8 cellular contexts compared by ENCODE assay signal in the genomic region with DNA sequence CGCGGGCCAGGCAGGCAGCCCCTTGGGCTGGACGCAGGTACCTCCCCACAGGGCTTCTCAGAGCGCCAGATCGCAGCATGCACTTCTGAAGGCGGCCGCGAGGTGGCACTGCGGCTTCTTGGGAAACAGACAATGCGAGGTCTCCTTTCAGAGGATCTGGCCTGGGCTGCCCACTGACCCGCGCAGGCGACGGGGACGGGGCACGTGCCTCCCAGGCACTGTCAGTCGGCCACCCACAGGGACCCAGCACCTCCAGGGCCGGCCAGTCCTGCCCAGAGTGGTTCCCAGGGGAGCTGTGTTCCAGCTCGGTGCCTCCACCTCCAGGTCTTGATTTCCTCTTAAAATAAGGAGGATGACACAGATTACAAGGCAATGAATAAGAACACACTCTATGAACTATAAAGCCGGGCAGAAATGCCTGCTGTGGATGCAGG. TPM values are rescaled to one million over a fixed set of nuclear protein-coding genes. Genes with fewer than 3 reads are reported as not detected.
DNase-seq lines count a peak whose midpoint lies in the region; ATAC-seq and TF ChIP-seq lines count a peak whose summit lies in the region.

No MANE protein-coding gene starts in this region.

- no peak for TF ChIP-seq EP300 in suprapubic skin (IDR thresholded peaks at IDR 0.05)

- H3K4me3 ChIP-seq in GM06990 (replicated peaks; ENCODE audit: low read depth, low read length) (no peak overlapping the region), Loucy (ENCODE audit: low read length, poor library complexity, severe bottlenecking) (peak overlapping the region; percentile 74), SJSA1 (no peak overlapping the region), suprapubic skin (no peak overlapping the region)

- peak overlapping the region; percentile 88 for H3K4me2 ChIP-seq in Loucy (ENCODE audit: low read depth, low read length, poor library complexity, severe bottlenecking)

- ATAC-seq in omental fat pad (ENCODE audit: low FRiP score) (peak; percentile 84), HG02884 (IDR thresholded peaks at IDR 0.05; ENCODE audit: unreplicated experiment) (no peak)

- peak overlapping the region; percentile 74 for H3K9ac ChIP-seq in Loucy (ENCODE audit: low read depth, low read length, poor library complexity, severe bottlenecking)

- H3K36me3 ChIP-seq in GM06990 (ENCODE audit: control insufficient read depth, insufficient read depth, low read length) (no peaks in the 10 kb centered on the region), Loucy (ENCODE audit: insufficient read depth, low read length) (no peaks in the 10 kb centered on the region), SJSA1 (no peaks in the 10 kb centered on the region), suprapubic skin (no peaks in the 10 kb centered on the region)

- no peaks in the 10 kb centered on the region for H4K20me1 ChIP-seq in Loucy (ENCODE audit: insufficient read depth, low read length, poor library complexity, severe bottlenecking)

- H3K27me3 ChIP-seq in GM06990 (replicated peaks; ENCODE audit: control insufficient read depth, insufficient read depth, low read length) (no peaks in the 10 kb centered on the region; the same call in 1 of the 2 replicates), Loucy (ENCODE audit: insufficient read depth, low read length, poor library complexity, severe bottlenecking) (no peaks in the 10 kb centered on the region), SJSA1 (replicated peaks) (peaks cover 5% of the 10 kb centered on the region; the same call in 1 of the 2 replicates), suprapubic skin (peaks cover 22% of the 10 kb centered on the region)

- H3K9me3 ChIP-seq in Loucy (ENCODE audit: insufficient read depth, low read depth, low read length) (no peaks in the 10 kb centered on the region), SJSA1 (replicated peaks) (no peaks in the 10 kb centered on the region), suprapubic skin (no peaks in the 10 kb centered on the region)

- WGBS in suprapubic skin = 11% methylated on average over 5 of the region's 20 CpGs

- no peak for TF ChIP-seq POLR2A in suprapubic skin (IDR thresholded peaks at IDR 0.05)

- no peaks in the 10 kb centered on the region for H3F3A ChIP-seq in Loucy (ENCODE audit: low read depth)

- no peaks in the 10 kb centered on the region for H3K9me2 ChIP-seq in Loucy (replicated peaks; ENCODE audit: low read depth, low read length)

- DNase-seq in GM06990 (ENCODE audit: extremely low read depth, insufficient read length) = peak; percentile 71
- DNase-seq in SJSA1 (ENCODE audit: low read depth in 1 of 2, low spot score in 2 of 2) = peak; percentile 79 to 83
- DNase-seq in activated gamma-delta T cell (lab: John Stamatoyannopoulos, UW) = peak; percentile 58
- DNase-seq in foreskin melanocyte = peak; percentile 51
- DNase-seq in omental fat pad (ENCODE audit: low spot score) = peak; percentile 92
- DNase-seq in suprapubic skin (ENCODE audit: low spot score in 2 of 2) = peak; percentile 86 to 90

- H3K79me2 ChIP-seq in Loucy (ENCODE audit: insufficient read depth, low read length) = no peaks in the 10 kb centered on the region

- peaks cover 61% of the 10 kb centered on the region for H3K4me1 ChIP-seq in Loucy (ENCODE audit: insufficient read depth, low read length, poor library complexity, severe bottlenecking)
- H3K4me1 ChIP-seq in SJSA1 (replicated peaks) = peaks cover 6% of the 10 kb centered on the region
- peaks cover 23% of the 10 kb centered on the region for H3K4me1 ChIP-seq in suprapubic skin

- peak overlapping the region; percentile 61 for H2AFZ ChIP-seq in Loucy (ENCODE audit: low read length)

- TF ChIP-seq CTCF in GM06990 (IDR thresholded peaks at IDR 0.05; ENCODE audit: insufficient read depth, low read length, poor library complexity, severe bottlenecking) (peak; percentile 96), Loucy (conservative IDR thresholded peaks at IDR 0.05; ENCODE audit: low read length) (peak; percentile 95), omental fat pad (IDR thresholded peaks at IDR 0.05) (peak in 1 of 3 donors; percentile 78), suprapubic skin (IDR thresholded peaks at IDR 0.05) (peak; percentile 78 to 95)

- no peak overlapping the region for H3K27ac ChIP-seq in SJSA1
- H3K27ac ChIP-seq in suprapubic skin = no peak overlapping the region

RNA-seq across cellular contexts. Expression of a gene that starts 24.4 kb away (rescaled TPM):
- 6.0 and 7.4 TPM in 2 replicates for total RNA-seq in SJSA1 (2014; rRNA removed; shearing (Covaris generic))
- total RNA-seq in omental fat pad (10 to 100 TPM in 1 of 4 donors, 1 to 10 TPM in 3; 6.4 to 12.5 (median 8.3) TPM), suprapubic skin (10 to 100 TPM in 2 of 4 donors, 1 to 10 TPM in 2; 7.4 to 14.0 (median 11.3) TPM)

RNA-seq across cellular contexts. Expression of a gene that starts 24.7 kb away (rescaled TPM):
- total RNA-seq in SJSA1 (2014; rRNA removed; shearing (Covaris generic)) = 15.9 and 21.7 TPM in 2 replicates
- total RNA-seq in omental fat pad (10 to 100 TPM in 2 of 4 donors, 1 to 10 TPM in 2; 7.5 to 19.7 (median 11.5) TPM), suprapubic skin (10 to 100 TPM; 13.4 to 22.0 (median 16.1) TPM)
